ENCODE assay signal across 8 cellular contexts in the genomic region with DNA sequence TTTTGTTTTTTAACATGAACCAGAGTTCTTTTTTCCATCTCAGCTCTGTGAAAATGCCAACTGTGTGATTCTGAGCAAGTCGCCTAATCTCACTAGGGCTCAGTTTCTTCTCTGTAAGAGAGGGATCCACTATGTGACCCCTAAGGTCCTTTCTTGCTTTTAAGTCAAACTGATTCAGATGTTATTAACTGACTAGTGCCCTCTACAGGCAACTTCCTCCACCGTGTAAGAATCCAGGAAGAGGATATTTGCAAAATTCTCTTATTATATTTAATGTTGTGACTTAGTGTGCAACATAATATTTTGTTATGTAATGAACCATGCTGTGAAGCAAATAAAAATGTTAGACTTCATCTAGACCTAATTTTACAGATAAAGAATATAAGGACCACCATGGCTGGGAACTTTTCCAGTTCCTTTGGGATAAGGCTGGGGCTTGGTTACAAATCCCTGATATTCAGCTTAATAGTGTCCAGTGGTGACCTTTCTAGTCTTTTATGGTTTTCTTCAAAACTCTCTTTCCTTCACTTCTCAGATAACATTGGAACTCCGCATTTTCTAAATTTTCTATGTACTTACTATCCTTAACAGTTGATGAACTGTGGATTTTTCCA.
A peak's percentile ranks its signal among the peaks of the same experiment; 100 is the strongest.
DNase-seq lines count a peak whose midpoint lies in the region; ATAC-seq and TF ChIP-seq lines count a peak whose summit lies in the region.

No MANE protein-coding gene starts in this region.

- no peaks in the 10 kb centered on the region for H3K36me3 ChIP-seq in lung (ENCODE audit: control insufficient read depth in 2 of 2, insufficient read depth in 2 of 2, low read length in 2 of 2)
- no peaks in the 10 kb centered on the region for H3K36me3 ChIP-seq in tibial artery

- intact Hi-C loops in tibial artery (cut with DNase I; ENCODE audit: low total_unique reads) = loop anchor here (5.0 kb wide), 1 partner anchor 173 kb away; no protein-coding TSS in a partner anchor

- no peak overlapping the region for H3K27ac ChIP-seq in lung (ENCODE audit: low read depth in 1 of 2, low read length in 1 of 2)
- H3K27ac ChIP-seq in tibial artery = no peak overlapping the region

- TF ChIP-seq CTCF in choroid plexus epithelial cell (conservative IDR thresholded peaks at IDR 0.05; ENCODE audit: low read depth, low read length) = peak; percentile 74
- TF ChIP-seq CTCF in lung (IDR thresholded peaks at IDR 0.05; ENCODE audit: control extremely low read depth, extremely low read depth) = peak; percentile 42
- peak; percentile 58 to 69 for TF ChIP-seq CTCF in tibial artery (IDR thresholded peaks at IDR 0.05)

- H3K27me3 ChIP-seq in lung (ENCODE audit: control insufficient read depth, insufficient read depth) (no peaks in the 10 kb centered on the region), tibial artery (no peaks in the 10 kb centered on the region)

- WGBS in lung, 2 donors = 54 to 56% methylated on average over 3 of the region's 3 CpGs

- H3K4me3 ChIP-seq in choroid plexus epithelial cell (ENCODE audit: low read depth, low read length) (no peak overlapping the region), lung (no peak overlapping the region), tibial artery (no peak overlapping the region)

- H3K9me3 ChIP-seq in lung (ENCODE audit: control insufficient read depth in 2 of 2, insufficient read depth in 1 of 2, low read length in 1 of 2) = no peaks in the 10 kb centered on the region
- H3K9me3 ChIP-seq in tibial artery = no peaks in the 10 kb centered on the region

- peaks cover 0 to 3% of the 10 kb centered on the region in 2 donors for H3K4me1 ChIP-seq in lung (ENCODE audit: control insufficient read depth in 2 of 2, insufficient read depth in 2 of 2, low read length in 2 of 2)
- H3K4me1 ChIP-seq in tibial artery = peaks cover 3 to 21% (median 8%) of the 10 kb centered on the region in 4 donors

- DNase-seq in activated T-cell treated with anti-CD3 and anti-CD28 coated beads for 24 hours (ENCODE audit: low read depth) = peak; percentile 28
- DNase-seq in activated T-cell treated with anti-CD3 and anti-CD28 coated beads, Interleukin-2, amount 50 U/mL, for 1 hour = no peak
- peak; percentile 57 for DNase-seq in SKM-1 treated with dmso at 0.1 percent for 144 hours (lab: John Stamatoyannopoulos, UW; ENCODE audit: unreplicated experiment)
- peak; percentile 88 for DNase-seq in choroid plexus epithelial cell (ENCODE audit: low read depth)
- peak; percentile 36 for DNase-seq in lung (ENCODE audit: low spot score)
- peak in 1 of 2 donors; percentile 34 for DNase-seq in tibial artery

- peak; percentile 59 for ATAC-seq in HG03342 (IDR thresholded peaks at IDR 0.05; ENCODE audit: unreplicated experiment)
- no peak for ATAC-seq in lung (ENCODE audit: insufficient read depth, low FRiP score)
- no peak for ATAC-seq in HG03432 (IDR thresholded peaks at IDR 0.05; ENCODE audit: unreplicated experiment)
